ENCODE assay signal across 32 cellular contexts in the genomic region with DNA sequence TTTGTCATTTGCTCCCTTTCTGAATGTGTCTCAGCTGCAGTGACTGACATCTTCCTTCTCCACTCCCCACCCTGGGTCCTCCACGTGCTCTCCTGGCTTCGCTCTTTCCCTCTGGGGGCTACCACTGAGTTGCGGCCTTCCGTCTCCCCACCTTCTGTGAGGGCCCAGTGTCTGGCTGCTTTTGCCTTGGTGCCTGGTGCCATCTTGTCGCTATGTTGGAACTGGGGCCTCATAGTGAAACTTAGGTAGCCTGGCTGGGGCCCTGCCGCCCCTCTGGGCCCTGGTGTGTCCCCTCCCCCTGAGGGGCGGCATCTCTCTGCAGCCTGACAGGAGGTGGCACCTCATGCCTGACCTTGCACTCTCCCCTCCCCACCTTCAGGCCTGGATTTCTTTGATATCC.
"Had no signal": no experiment of that assay in that cellular context is flagged by ENCODE, and none has a peak within 500 bp of the region (broad histone marks: within the 10 kb centered on the region; RNA-seq: fewer than 3 reads in every experiment).

No MANE protein-coding gene starts in this region.

- H3K4me1 ChIP-seq: adrenal gland, ascending aorta had no signal

- H3K27ac ChIP-seq: adrenal gland, ascending aorta, cardiac muscle cell, VCaP had no signal

- H3K36me3 ChIP-seq: adrenal gland, ascending aorta, cardiac muscle cell had no signal

- FAIRE-seq: bronchial epithelial cell, TTC549 had no signal

- H3K9me3 ChIP-seq: adrenal gland, ascending aorta had no signal

- H3K4me3 ChIP-seq: adrenal gland, ascending aorta, cardiac muscle cell had no signal

- DNase-seq: activated B cell treated with CpG ODN at 0.5 μM for 24 hours; activated CD4-positive, alpha-beta memory T cell treated with anti-CD3 and anti-CD28 coated beads for 36 hours; activated CD4-positive, alpha-beta T cell treated with anti-CD3 and anti-CD28 coated beads for 36 hours; activated CD4-positive, alpha-beta T cell treated with anti-CD3 and anti-CD28 coated beads, Interleukin-2, amount 10 ng/mL, durations not matched to agents 24 days and 14 days; activated CD4-positive, alpha-beta T cell treated with anti-CD3 and anti-CD28 coated beads, Interleukin-2, amount 50 U/mL, for 1 hour; activated CD4-positive, alpha-beta T cell treated with anti-CD3 and anti-CD28 coated beads, Interleukin-2, amount 50 U/mL, for 4 hours; activated CD4-positive, CD25-positive, alpha-beta regulatory T cell treated with anti-CD3 and anti-CD28 coated beads, Interleukin-2, amount 50 U/mL, for 72 hours; activated CD8-positive, alpha-beta memory T cell treated with anti-CD3 and anti-CD28 coated beads, Interleukin-2, amount 50 U/mL, for 4 hours; activated CD8-positive, alpha-beta T cell treated with anti-CD3 and anti-CD28 coated beads for 36 hours; activated effector memory CD4-positive, alpha-beta T cell treated with anti-CD3 and anti-CD28 coated beads, Interleukin-2, amount 50 U/mL, for 16 hours; activated gamma-delta T cell treated with Interleukin-2 at 50 U/mL for 16 hours; activated naive CD4-positive, alpha-beta T cell; activated naive CD4-positive, alpha-beta T cell treated with anti-CD3 and anti-CD28 coated beads for 36 hours; activated naive CD4-positive, alpha-beta T cell treated with anti-CD3 and anti-CD28 coated beads, Interleukin-2, amount 50 U/mL, for 16 hours; activated naive CD8-positive, alpha-beta T cell treated with anti-CD3 and anti-CD28 coated beads for 36 hours; activated T-cell treated with anti-CD3 and anti-CD28 coated beads for 4 hours; activated T-cell treated with anti-CD3 and anti-CD28 coated beads, Interleukin-2, amount 50 U/mL, for 1 hour; activated T-cell treated with anti-CD3 and anti-CD28 coated beads, Interleukin-2, amount 50 U/mL, for 4 hours; activated T-cell treated with anti-CD3 and anti-CD28 coated beads, Interleukin-2, amount 50 U/mL, for 72 hours; adrenal gland; amniotic stem cell; central memory CD4-positive, alpha-beta T cell; T-helper 1 cell; T-helper 2 cell; T-helper 9 cell had no signal

- ATAC-seq: activated CD4-positive, alpha-beta T cell treated with anti-CD3 and anti-CD28 coated beads for 36 hours; activated CD8-positive, alpha-beta T cell treated with anti-CD3 and anti-CD28 coated beads for 36 hours; activated naive CD4-positive, alpha-beta T cell treated with anti-CD3 and anti-CD28 coated beads, Interleukin-2, amount 50 U/mL, for 72 hours; activated T-cell treated with anti-CD3 and anti-CD28 coated beads, Interleukin-2, amount 50 U/mL, for 4 hours; activated T-cell treated with anti-CD3 and anti-CD28 coated beads, Interleukin-2, amount 50 U/mL, for 72 hours; activated T-helper 17 cell treated with anti-CD3 and anti-CD28 coated beads, Interleukin-2, amount 50 U/mL, for 72 hours had no signal

- H3K27me3 ChIP-seq: adrenal gland, ascending aorta, cardiac muscle cell had no signal
